1 cellular context compared by ENCODE assay signal in genomic region chr4:182089326-182089725, GRCh38.
TF ChIP-seq lines count a peak whose summit lies in the region.

No MANE protein-coding gene starts in this region.

TF ChIP-seq in H1, 55 proteins besides CTCF, POLR2A, EP300 and RAD21 (continued from another document):
- TF ChIP-seq HDAC6 (IDR thresholded peaks at IDR 0.05; ENCODE audit: low read depth, low read length), result no peak
- TF ChIP-seq MAX (IDR thresholded peaks at IDR 0.05), result no peak
- no peak for TF ChIP-seq CBX8 (IDR thresholded peaks at IDR 0.05; ENCODE audit: borderline replicate concordance, low read depth, low read length)
